In the genomic region with DNA sequence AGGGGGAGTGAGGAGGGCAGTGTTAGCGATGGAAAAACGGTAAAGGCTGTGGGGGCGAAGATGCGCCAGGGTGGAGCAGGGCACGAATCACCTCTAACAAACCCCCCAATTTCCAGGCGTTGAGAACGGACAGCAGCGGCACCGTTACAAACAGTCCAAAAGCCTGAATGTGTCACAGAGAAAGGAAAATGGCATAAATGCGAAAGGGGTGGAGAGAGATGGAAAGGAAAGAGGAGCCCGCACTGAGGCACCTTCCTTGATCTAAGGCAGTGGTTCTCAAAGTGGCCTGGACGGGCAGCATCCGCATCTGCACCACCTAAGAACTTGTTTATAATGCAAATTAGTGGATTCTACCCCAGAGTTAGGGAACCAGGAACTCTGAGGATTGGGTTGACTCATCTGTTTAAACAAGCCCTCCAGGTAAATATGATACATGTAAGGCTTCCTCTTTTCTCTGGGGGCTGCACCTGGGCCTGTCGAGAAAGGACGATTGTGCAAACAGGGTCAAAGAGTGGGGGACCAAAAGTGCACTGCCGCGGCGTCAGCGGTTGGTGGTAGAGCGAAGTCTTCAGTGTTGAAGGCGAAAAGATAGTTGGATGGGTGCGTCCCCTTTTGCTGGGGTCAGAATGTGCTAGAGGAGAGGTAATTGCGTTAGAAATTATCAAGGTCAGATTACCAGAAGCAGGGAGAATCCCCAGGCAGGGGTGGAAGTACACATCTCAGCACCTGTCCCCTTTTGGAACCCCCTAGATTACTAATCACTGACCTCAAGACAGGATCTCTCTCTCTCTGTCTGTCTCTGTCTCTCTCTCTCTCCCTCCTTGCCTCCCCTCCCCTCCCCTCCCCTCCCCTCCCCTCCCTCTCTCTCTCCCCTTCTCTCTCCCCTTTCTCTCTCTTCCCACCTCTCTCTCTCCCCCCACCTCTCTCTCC, we compare ENCODE assay signal across 12 cellular contexts. TPM values are rescaled to one million over a fixed set of nuclear protein-coding genes. Genes with fewer than 3 reads are reported as not detected.
DNase-seq lines count a peak whose midpoint lies in the region; ATAC-seq and TF ChIP-seq lines count a peak whose summit lies in the region.
"Had no signal": no experiment of that assay in that cellular context is flagged by ENCODE, and none has a peak within 500 bp of the region (broad histone marks: within the 10 kb centered on the region; RNA-seq: fewer than 3 reads in every experiment).

No MANE protein-coding gene starts in this region.

- H3K27ac Mint-ChIP-seq in Calu3 (ENCODE audit: unreplicated experiment) (peak overlapping the region; percentile 58), chondrocyte (ENCODE audit: unreplicated experiment) (no peak overlapping the region)
- H3K27ac Mint-ChIP-seq in naive thymus-derived CD4-positive, alpha-beta T cell: peak overlapping the region in 1 of 9 donors; percentile 45
- H3K27ac Mint-ChIP-seq: activated naive CD8-positive, alpha-beta T cell treated with anti-CD3 and anti-CD28 coated beads, Interleukin-2, amount 50 U/mL, for 24 hours; naive B cell had no signal

- no peaks in the 10 kb centered on the region for H3K36me3 ChIP-seq in mesodermal cell (ENCODE audit: control insufficient read depth, insufficient read depth, low read length)
- no peaks in the 10 kb centered on the region for H3K36me3 ChIP-seq in naive thymus-derived CD4-positive, alpha-beta T cell (ENCODE audit: control insufficient read depth in 2 of 3, insufficient read depth in 3 of 3, low read length in 3 of 3)

- H3K4me1 Mint-ChIP-seq in Calu3 (ENCODE audit: low read depth, unreplicated experiment) (peaks cover 11% of the 10 kb centered on the region), chondrocyte (ENCODE audit: low read depth) (peaks cover 8% of the 10 kb centered on the region)
- peaks cover 0 to 5% (median 3%) of the 10 kb centered on the region in 7 donors for H3K4me1 Mint-ChIP-seq in naive thymus-derived CD4-positive, alpha-beta T cell
- H3K4me1 Mint-ChIP-seq: activated naive CD8-positive, alpha-beta T cell treated with anti-CD3 and anti-CD28 coated beads, Interleukin-2, amount 50 U/mL, for 24 hours had no signal

- DNase-seq in Calu3: no peak
- DNase-seq in NCI-H146 (lab: John Stamatoyannopoulos, UW): peak; percentile 83
- no peak for DNase-seq in chondrocyte (ENCODE audit: low spot score)
- no peak for DNase-seq in AML-193 (lab: John Stamatoyannopoulos, UW)
- DNase-seq in naive thymus-derived CD4-positive, alpha-beta T cell: no peak
- no peak for DNase-seq in LoVo (ENCODE audit: low spot score)
- no peak for DNase-seq in HuH-7.5 (ENCODE audit: low spot score)
- DNase-seq: activated naive CD8-positive, alpha-beta T cell treated with anti-CD3 and anti-CD28 coated beads, Interleukin-2, amount 50 U/mL, for 24 hours; naive B cell; NCI-H2029 treated with DMSO at 0.1 percent for 48 hours had no signal

- POLR2A ChIA-PET in naive thymus-derived CD4-positive, alpha-beta T cell (lab: Charles Lee): no interaction called here

- BruUV-seq in Calu3 (replicated peaks; lab: Mats Ljungman, UMichigan): no TSS peak

- 18 to 40% methylated on average over 1 to 12 of the region's 23 CpGs for WGBS in mesodermal cell (ENCODE audit: insufficient coverage in 2 of 2), 2 experiments

- H3K27me3 Mint-ChIP-seq in Calu3 (ENCODE audit: unreplicated experiment) (peaks cover 68% of the 10 kb centered on the region), chondrocyte (ENCODE audit: low read depth) (peaks cover 64% of the 10 kb centered on the region)
- peaks cover 41 to 58% (median 45%) of the 10 kb centered on the region in 5 donors for H3K27me3 Mint-ChIP-seq in naive thymus-derived CD4-positive, alpha-beta T cell

- H3K36me3 Mint-ChIP-seq in Calu3 (ENCODE audit: insufficient read depth, unreplicated experiment): no peaks in the 10 kb centered on the region
- no peaks in the 10 kb centered on the region for H3K36me3 Mint-ChIP-seq in chondrocyte (ENCODE audit: low read depth)
- no peaks in the 10 kb centered on the region for H3K36me3 Mint-ChIP-seq in naive thymus-derived CD4-positive, alpha-beta T cell

- CTCF ChIA-PET in Calu3 (lab: Charles Lee): interaction anchor here (0.7 kb wide), 2 partner anchors 153 to 701 kb away, joined by 6 read pairs; no protein-coding TSS in a partner anchor
- CTCF ChIA-PET in naive thymus-derived CD4-positive, alpha-beta T cell (lab: Charles Lee): no interaction called here

- no peak for TF ChIP-seq CTCF in Calu3 (IDR thresholded peaks at IDR 0.05; ENCODE audit: unreplicated experiment)
- no peak for TF ChIP-seq CTCF in chondrocyte (IDR thresholded peaks at IDR 0.05)

- peaks cover 2% of the 10 kb centered on the region for H3K4me1 ChIP-seq in mesodermal cell (ENCODE audit: control insufficient read depth, insufficient read depth, low read length, poor library complexity, severe bottlenecking)
- H3K4me1 ChIP-seq in naive thymus-derived CD4-positive, alpha-beta T cell (ENCODE audit: control insufficient read depth in 2 of 2, insufficient read depth in 2 of 2, low read length in 2 of 2): no peaks in the 10 kb centered on the region

- H3K4me3 ChIP-seq in mesodermal cell (ENCODE audit: extremely low read depth, insufficient read depth, low read length, poor library complexity, severe bottlenecking): peak overlapping the region; percentile 44
- H3K4me3 ChIP-seq in naive thymus-derived CD4-positive, alpha-beta T cell (ENCODE audit: low read length): no peak overlapping the region

- no peak for ATAC-seq in naive thymus-derived CD4-positive, alpha-beta T cell
- ATAC-seq: activated naive CD8-positive, alpha-beta T cell treated with anti-CD3 and anti-CD28 coated beads, Interleukin-2, amount 50 U/mL, for 24 hours had no signal

- H3K27me3 ChIP-seq in naive thymus-derived CD4-positive, alpha-beta T cell (ENCODE audit: control insufficient read depth in 2 of 2, insufficient read depth in 2 of 2, low read length in 2 of 2): no peaks in the 10 kb centered on the region

- H3K9me3 Mint-ChIP-seq in Calu3 (ENCODE audit: low read depth, unreplicated experiment): no peaks in the 10 kb centered on the region
- H3K9me3 Mint-ChIP-seq in chondrocyte (ENCODE audit: low read depth): no peaks in the 10 kb centered on the region
- peaks cover 0 to 3% (median 0%) of the 10 kb centered on the region in 11 donors for H3K9me3 Mint-ChIP-seq in naive thymus-derived CD4-positive, alpha-beta T cell
- H3K9me3 Mint-ChIP-seq: activated naive CD8-positive, alpha-beta T cell treated with anti-CD3 and anti-CD28 coated beads, Interleukin-2, amount 50 U/mL, for 24 hours had no signal

- H3K4me3 Mint-ChIP-seq in Calu3 (ENCODE audit: low read depth, unreplicated experiment) (peak overlapping the region; percentile 66), chondrocyte (ENCODE audit: unreplicated experiment) (peak overlapping the region; percentile 14)
- peak overlapping the region in 1 of 10 donors; percentile 34 for H3K4me3 Mint-ChIP-seq in naive thymus-derived CD4-positive, alpha-beta T cell
- H3K4me3 Mint-ChIP-seq: activated naive CD8-positive, alpha-beta T cell treated with anti-CD3 and anti-CD28 coated beads, Interleukin-2, amount 50 U/mL, for 24 hours had no signal

- intact Hi-C loops in Calu3 (cut with micrococcal nuclease; ENCODE audit: unreplicated experiment): no loop called here
- intact Hi-C loops in naive thymus-derived CD4-positive, alpha-beta T cell (cut with micrococcal nuclease): no loop called here

- no peak overlapping the region for H3K27ac ChIP-seq in mesodermal cell (ENCODE audit: low read depth, low read length, severe bottlenecking)
- no peak overlapping the region for H3K27ac ChIP-seq in naive thymus-derived CD4-positive, alpha-beta T cell (ENCODE audit: low read depth, low read length)
- H3K27ac ChIP-seq: C4-2B had no signal

- H3K9me3 ChIP-seq in mesodermal cell (ENCODE audit: control insufficient read depth, low read length): no peaks in the 10 kb centered on the region
- H3K9me3 ChIP-seq in naive thymus-derived CD4-positive, alpha-beta T cell (ENCODE audit: control insufficient read depth in 2 of 3, low read length in 3 of 3): no peaks in the 10 kb centered on the region

RNA-seq across cellular contexts. Expression of gene KCNH5, which starts 1.3 kb away (rescaled TPM):
- total RNA-seq in Calu3 (2022) (not detected in 2 replicates), chondrocyte (not detected in 3 replicates)
- 1.4 TPM for polyA plus RNA-seq in mesodermal cell (2013, experiment 1 of 2)
- polyA plus RNA-seq in mesodermal cell (2013, experiment 2 of 2): 1.2 TPM
- total RNA-seq in naive thymus-derived CD4-positive, alpha-beta T cell: not detected
- not detected for polyA plus RNA-seq in naive thymus-derived CD4-positive, alpha-beta T cell
